In genomic region chr21:39385299-39386145, GRCh38 we compare ENCODE assay signal across 8 cellular contexts. TPM values are rescaled to one million over a fixed set of nuclear protein-coding genes. Genes with fewer than 3 reads are reported as not detected.
DNase-seq lines count a peak whose midpoint lies in the region; ATAC-seq and TF ChIP-seq lines count a peak whose summit lies in the region.

No MANE protein-coding gene starts in this region.

- no peak overlapping the region for H3K27ac ChIP-seq in neuronal stem cell (replicated peaks; ENCODE audit: low read length)
- peak overlapping the region; percentile 30 for H3K27ac ChIP-seq in subcutaneous abdominal adipose tissue (ENCODE audit: low read depth, low read length)
- no peak overlapping the region for H3K27ac ChIP-seq in endodermal cell (ENCODE audit: low read depth, low read length)

- peak overlapping the region; percentile 60 for H2BK5ac ChIP-seq in neuronal stem cell (ENCODE audit: low read length)

- no CpG with 5 or more reads among the region's 50 CpGs for WGBS in neuronal stem cell (ENCODE audit: extremely low coverage in 2 of 2, insufficient read length in 2 of 2, insufficient replicate concordance in 1 of 2), 2 donors
- 95 to 98% methylated on average over 39 to 50 of the region's 50 CpGs for WGBS in endodermal cell (ENCODE audit: insufficient coverage in 1 of 2, insufficient read length in 1 of 2), 2 experiments

- peak overlapping the region; percentile 54 to 60 for H3K4me3 Mint-ChIP-seq in activated T-cell treated with anti-CD3 and anti-CD28 coated beads, Interleukin-2, amount 50 U/mL, for 72 hours
- no peak overlapping the region for H3K4me3 Mint-ChIP-seq in endodermal cell

- no peaks in the 10 kb centered on the region for H3K9me3 Mint-ChIP-seq in activated T-cell treated with anti-CD3 and anti-CD28 coated beads, Interleukin-2, amount 50 U/mL, for 72 hours
- no peaks in the 10 kb centered on the region for H3K9me3 Mint-ChIP-seq in endodermal cell

- no peaks in the 10 kb centered on the region for H3K27me3 Mint-ChIP-seq in activated T-cell treated with anti-CD3 and anti-CD28 coated beads, Interleukin-2, amount 50 U/mL, for 72 hours (ENCODE audit: low read depth)
- H3K27me3 Mint-ChIP-seq in endodermal cell (ENCODE audit: insufficient read depth), result no peaks in the 10 kb centered on the region

- H2BK12ac ChIP-seq in neuronal stem cell (ENCODE audit: low read length), result peak overlapping the region; percentile 46

- peaks cover 64% of the 10 kb centered on the region for H3K4me1 Mint-ChIP-seq in activated T-cell treated with anti-CD3 and anti-CD28 coated beads, Interleukin-2, amount 50 U/mL, for 72 hours (ENCODE audit: low read depth)
- H3K4me1 Mint-ChIP-seq in endodermal cell, result peaks cover 27% of the 10 kb centered on the region

- no peaks in the 10 kb centered on the region for H3K9me3 ChIP-seq in neuronal stem cell (replicated peaks in 1 of 2; ENCODE audit: control insufficient read depth in 2 of 2, insufficient read depth in 1 of 2, low read depth in 1 of 2, low read length in 2 of 2)
- H3K9me3 ChIP-seq in subcutaneous abdominal adipose tissue (ENCODE audit: control insufficient read depth in 5 of 5, low read length in 5 of 5), result no peaks in the 10 kb centered on the region
- no peaks in the 10 kb centered on the region for H3K9me3 ChIP-seq in endodermal cell (ENCODE audit: control insufficient read depth, low read length)

- H3K79me1 ChIP-seq in neuronal stem cell (ENCODE audit: low read depth, low read length), result peaks cover 12% of the 10 kb centered on the region

- H3K18ac ChIP-seq in neuronal stem cell (ENCODE audit: low read length), result no peak overlapping the region

- no peak overlapping the region for H2BK120ac ChIP-seq in neuronal stem cell (ENCODE audit: low read depth, low read length)

- no peak overlapping the region for H4K8ac ChIP-seq in neuronal stem cell (ENCODE audit: low read depth, low read length)

- peak; percentile 92 for DNase-seq in NCI-H69 (lab: John Stamatoyannopoulos, UW)
- DNase-seq in activated T-cell treated with anti-CD3 and anti-CD28 coated beads, Interleukin-2, amount 50 U/mL, for 72 hours, result peak; percentile 64 to 73
- peak; percentile 78 for DNase-seq in fibroblast of gingiva (ENCODE audit: low read depth)
- no peak for DNase-seq in neuronal stem cell (ENCODE audit: low spot score)
- no peak for DNase-seq in endodermal cell

- H3K14ac ChIP-seq in neuronal stem cell (ENCODE audit: low read length), result no peak overlapping the region

- ATAC-seq in activated T-cell treated with anti-CD3 and anti-CD28 coated beads, Interleukin-2, amount 50 U/mL, for 72 hours (replicated peaks in 1 of 2), result peak; percentile 52 to 61
- ATAC-seq in HG02798 (IDR thresholded peaks at IDR 0.05; ENCODE audit: poor library complexity, unreplicated experiment), result no peak

- H3K27ac Mint-ChIP-seq in activated T-cell treated with anti-CD3 and anti-CD28 coated beads, Interleukin-2, amount 50 U/mL, for 72 hours, result peak overlapping the region; percentile 32
- no peak overlapping the region for H3K27ac Mint-ChIP-seq in endodermal cell

- H3K4me3 ChIP-seq in neuronal stem cell (ENCODE audit: low read length in 2 of 2) (no peak overlapping the region), subcutaneous abdominal adipose tissue (ENCODE audit: low read depth in 1 of 5, low read length in 5 of 5) (peak overlapping the region; percentile 56 to 69 (median 61)), endodermal cell (ENCODE audit: low read length) (no peak overlapping the region)

- H2BK15ac ChIP-seq in neuronal stem cell (ENCODE audit: low read length), result no peak overlapping the region

- no peak overlapping the region for H2AFZ ChIP-seq in neuronal stem cell (ENCODE audit: low read length)

- H3K4ac ChIP-seq in neuronal stem cell (ENCODE audit: low read length), result no peak overlapping the region

- H3K4me1 ChIP-seq in neuronal stem cell (ENCODE audit: control insufficient read depth in 2 of 2, insufficient read depth in 1 of 2, low read depth in 1 of 2, low read length in 2 of 2) (peaks cover 5 to 15% of the 10 kb centered on the region in 2 donors), subcutaneous abdominal adipose tissue (ENCODE audit: control insufficient read depth in 5 of 5, insufficient read depth in 5 of 5, low read length in 5 of 5) (peaks cover 2 to 45% (median 40%) of the 10 kb centered on the region in 5 donors), endodermal cell (ENCODE audit: control insufficient read depth, insufficient read depth, low read length) (peaks cover 5% of the 10 kb centered on the region)

- TF ChIP-seq CTCF in endodermal cell (conservative IDR thresholded peaks at IDR 0.05), result no peak

- TF ChIP-seq POLR2A in GM19099 (IDR thresholded peaks at IDR 0.05; ENCODE audit: extremely low read depth, insufficient read length, low read depth), result peak; percentile 33

- H2AK5ac ChIP-seq in neuronal stem cell (ENCODE audit: low read depth, low read length), result no peak overlapping the region

- H3K36me3 ChIP-seq in neuronal stem cell (replicated peaks in 1 of 2; ENCODE audit: control insufficient read depth in 2 of 2, insufficient read depth in 2 of 2, low read length in 2 of 2) (peaks cover under 1 to 8% of the 10 kb centered on the region in 2 donors), subcutaneous abdominal adipose tissue (ENCODE audit: control insufficient read depth in 5 of 5, insufficient read depth in 5 of 5, low read length in 5 of 5) (peaks cover 0 to 2% (median 0%) of the 10 kb centered on the region in 5 donors), endodermal cell (ENCODE audit: control insufficient read depth, insufficient read depth, low read length) (peaks cover 6% of the 10 kb centered on the region)

- H3K27me3 ChIP-seq in neuronal stem cell (ENCODE audit: control insufficient read depth in 3 of 3, insufficient read depth in 3 of 3, low read depth in 1 of 3, low read length in 3 of 3) (no peaks in the 10 kb centered on the region), subcutaneous abdominal adipose tissue (ENCODE audit: control insufficient read depth in 5 of 5, insufficient read depth in 4 of 5, low read length in 5 of 5) (no peaks in the 10 kb centered on the region), endodermal cell (ENCODE audit: control insufficient read depth, insufficient read depth, low read length, poor library complexity, severe bottlenecking) (no peaks in the 10 kb centered on the region)

- H3K4me2 ChIP-seq in neuronal stem cell (ENCODE audit: insufficient read depth, low read length, poor library complexity, severe bottlenecking), result no peak overlapping the region

- H3K9ac ChIP-seq in neuronal stem cell (ENCODE audit: low read depth, low read length, poor library complexity), result peak overlapping the region; percentile 44
- peak overlapping the region in 3 of 5 donors; percentile 26 to 33 (median 29) for H3K9ac ChIP-seq in subcutaneous abdominal adipose tissue (ENCODE audit: low read length in 5 of 5)
- no peak overlapping the region for H3K9ac ChIP-seq in endodermal cell (ENCODE audit: extremely low read depth, low read length, poor library complexity, severe bottlenecking)

- peak overlapping the region; percentile 80 for H3K23ac ChIP-seq in neuronal stem cell (ENCODE audit: low read depth, low read length, poor library complexity)

- H4K91ac ChIP-seq in neuronal stem cell (ENCODE audit: low read depth, low read length, poor library complexity), result no peak overlapping the region

- peaks cover under 1 to 5% of the 10 kb centered on the region in 2 donors for H3K36me3 Mint-ChIP-seq in activated T-cell treated with anti-CD3 and anti-CD28 coated beads, Interleukin-2, amount 50 U/mL, for 72 hours (ENCODE audit: insufficient read depth in 2 of 2)
- H3K36me3 Mint-ChIP-seq in endodermal cell (ENCODE audit: low read depth), result peaks cover 10% of the 10 kb centered on the region

RNA-seq across cellular contexts. Expression of gene HMGN1, which starts 36.6 kb away (rescaled TPM):
- 100 to 1,000 TPM; 353 to 399 TPM for total RNA-seq in activated T-cell treated with anti-CD3 and anti-CD28 coated beads, Interleukin-2, amount 50 U/mL, for 72 hours
- 572 TPM for polyA plus RNA-seq in neuronal stem cell (2013, experiment 1 of 2)
- 584 TPM for polyA plus RNA-seq in neuronal stem cell (2013, experiment 2 of 2)
- 100 to 1,000 TPM; 526 to 626 TPM for total RNA-seq in endodermal cell
- 491 TPM for polyA plus RNA-seq in endodermal cell (2013, experiment 1 of 2)
- 464 TPM for polyA plus RNA-seq in endodermal cell (2013, experiment 2 of 2)

Comparison
In these comparisons a context has a peak if more than half of its experiments do, and no peak if none do; other contexts are left out.
1. DNase-seq: peak in NCI-H69 (single experiment), activated T-cell treated with anti-CD3 and anti-CD28 coated beads, Interleukin-2, amount 50 U/mL, for 72 hours (2 of 2) and fibroblast of gingiva (single experiment); none in neuronal stem cell (single experiment) and endodermal cell (single experiment).
2. H3K4me3 ChIP-seq: peak in subcutaneous abdominal adipose tissue (5 of 5); none in neuronal stem cell (0 of 2) and endodermal cell (single experiment).